In the genomic region with DNA sequence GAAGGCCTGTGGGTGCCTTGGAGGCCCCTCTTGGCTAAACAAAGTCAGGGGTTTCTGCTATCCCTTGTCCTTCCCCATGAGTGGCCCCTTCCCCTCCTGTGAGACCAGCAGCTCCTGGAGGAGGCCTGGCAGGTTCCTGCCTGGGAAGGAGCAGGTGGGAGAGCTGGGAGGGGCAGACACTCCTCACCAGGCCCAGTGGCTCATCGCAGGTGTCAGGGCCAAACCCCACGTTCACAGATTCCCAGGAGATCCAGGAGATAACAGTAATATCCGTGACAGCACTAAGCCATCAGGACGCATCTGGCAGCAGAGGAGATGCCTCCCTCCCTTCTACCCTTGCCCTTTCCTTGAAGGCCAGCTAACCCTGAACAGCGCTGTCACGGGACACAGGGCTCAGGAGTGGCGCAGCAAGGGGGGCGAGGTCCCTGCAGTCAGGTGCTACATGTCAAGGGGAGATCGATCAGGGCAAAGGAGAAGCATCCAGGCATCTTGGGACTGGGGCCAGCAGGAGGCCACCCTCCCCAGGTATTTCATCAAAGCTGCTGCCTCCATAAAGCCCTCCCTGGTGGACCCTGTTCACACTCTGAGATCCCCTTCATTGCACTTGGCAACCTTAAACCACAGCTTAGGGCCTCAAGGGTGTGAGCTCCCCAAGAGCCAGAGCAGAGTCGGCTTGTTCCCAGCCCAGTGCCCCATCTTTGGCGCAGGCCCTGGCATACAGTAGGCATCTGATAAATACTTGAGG, we compare ENCODE assay signal across 20 cellular contexts. TPM values are rescaled to one million over a fixed set of nuclear protein-coding genes. Genes with fewer than 3 reads are reported as not detected.
DNase-seq lines count a peak whose midpoint lies in the region; ATAC-seq and TF ChIP-seq lines count a peak whose summit lies in the region.
"Had no signal": no experiment of that assay in that cellular context is flagged by ENCODE, and none has a peak within 500 bp of the region (broad histone marks: within the 10 kb centered on the region; RNA-seq: fewer than 3 reads in every experiment).

No MANE protein-coding gene starts in this region.

- DNase-seq in NB4 (ENCODE audit: low read depth) (peak; percentile 57), foreskin keratinocyte (no peak), DMS114 treated with DMSO at 0.1 percent for 48 hours (lab: John Stamatoyannopoulos, UW; ENCODE audit: unreplicated experiment) (no peak), HCEC 1CT (no peak), NCI-H2107 (lab: John Stamatoyannopoulos, UW) (no peak)
- DNase-seq: activated CD4-positive, alpha-beta T cell treated with anti-CD3 and anti-CD28 coated beads, Interleukin-2, amount 50 U/mL, for 4 hours; activated T-cell treated with anti-CD3 and anti-CD28 coated beads, Interleukin-2, amount 50 U/mL, for 72 hours; effector CD8-positive, alpha-beta T cell; hypothalamus; left ventricle myocardium inferior; MM.1S; NCI-H2081; psoas muscle; stimulated activated CD4-positive, alpha-beta T cell treated with anti-CD3 and anti-CD28 coated beads, Interleukin-15, amount 100 ng/mL, for 24 hours; stomach had no signal

- ATAC-seq in foreskin keratinocyte (no peak), GM21447 (IDR thresholded peaks at IDR 0.05; ENCODE audit: unreplicated experiment) (no peak)
- ATAC-seq: activated T-cell treated with anti-CD3 and anti-CD28 coated beads, Interleukin-2, amount 50 U/mL, for 72 hours; GM23338; psoas muscle had no signal

- H3K4me2 ChIP-seq in BLaER1 (peak overlapping the region; percentile 62), parathyroid adenoma (ENCODE audit: low read length) (no peak overlapping the region)
- H3K4me2 ChIP-seq: GM23338 had no signal

- H3K9ac ChIP-seq in BLaER1 (no peak overlapping the region), parathyroid adenoma (peak overlapping the region; percentile 96)

- peaks cover 36% of the 10 kb centered on the region for H4K20me1 ChIP-seq in BLaER1

- H3K4me3 ChIP-seq in BLaER1 (no peak overlapping the region), NB4 (ENCODE audit: low read depth, low read length) (no peak overlapping the region), parathyroid adenoma (ENCODE audit: low read depth, low read length) (no peak overlapping the region)
- H3K4me3 ChIP-seq: cardiac muscle cell, GM23338, left ventricle myocardium inferior, psoas muscle, stomach had no signal

- H3K79me2 ChIP-seq in parathyroid adenoma, result peaks cover 22% of the 10 kb centered on the region

- H3K9me3 ChIP-seq in BLaER1 (no peaks in the 10 kb centered on the region), parathyroid adenoma (ENCODE audit: control insufficient read depth, low read length) (no peaks in the 10 kb centered on the region)
- H3K9me3 ChIP-seq: left ventricle myocardium inferior, psoas muscle, stomach had no signal

- H2AFZ ChIP-seq in parathyroid adenoma, result peak overlapping the region; percentile 51
- H2AFZ ChIP-seq: GM23338 had no signal

- H3K27ac ChIP-seq in BLaER1, result 0 out of 2 replicates have a peak overlapping the region, but pooled peaks have one; percentile 0
- peak overlapping the region; percentile 56 for H3K27ac ChIP-seq in foreskin keratinocyte
- H3K27ac ChIP-seq in parathyroid adenoma, result peak overlapping the region; percentile 99
- H3K27ac ChIP-seq: cardiac muscle cell, left ventricle myocardium inferior, psoas muscle had no signal

- no peaks in the 10 kb centered on the region for H3K36me3 ChIP-seq in BLaER1
- no peaks in the 10 kb centered on the region for H3K36me3 ChIP-seq in parathyroid adenoma (ENCODE audit: control insufficient read depth, insufficient read depth, low read length)
- H3K36me3 ChIP-seq: cardiac muscle cell, left ventricle myocardium inferior, stomach had no signal

- TF ChIP-seq CTCF in NB4 (IDR thresholded peaks at IDR 0.05; ENCODE audit: low read depth, low read length), result no peak
- TF ChIP-seq CTCF in foreskin keratinocyte (conservative IDR thresholded peaks at IDR 0.05), result no peak
- no peak for TF ChIP-seq CTCF in parathyroid adenoma (IDR thresholded peaks at IDR 0.05)

- H3K4me1 ChIP-seq in BLaER1, result peaks cover 60% of the 10 kb centered on the region
- peaks cover 25% of the 10 kb centered on the region for H3K4me1 ChIP-seq in foreskin keratinocyte
- H3K4me1 ChIP-seq in parathyroid adenoma, result peaks cover 66% of the 10 kb centered on the region

- H3K27me3 ChIP-seq in BLaER1 (peaks cover 38% of the 10 kb centered on the region), foreskin keratinocyte (peaks cover 30% of the 10 kb centered on the region), parathyroid adenoma (ENCODE audit: control insufficient read depth, insufficient read depth, low read length) (no peaks in the 10 kb centered on the region)

- TF ChIP-seq POLR2A in NB4 (IDR thresholded peaks at IDR 0.05; ENCODE audit: extremely low read depth, insufficient read length), result no peak

RNA-seq across cellular contexts. Expression of gene CEBPA, which starts 4.8 kb away (rescaled TPM):
- 1.4 TPM in 2 replicates for total RNA-seq in foreskin keratinocyte
- polyA plus RNA-seq in foreskin keratinocyte, result 1.3 and 1.5 TPM in 2 replicates

Comparison
In these comparisons a context has a peak if more than half of its experiments do, and no peak if none do; other contexts are left out.
1. H3K27ac ChIP-seq: peak in every context shown above with its lines; median percentile 99 in parathyroid adenoma; 56 in foreskin keratinocyte; 0 in BLaER1.